ENCODE assay signal across 13 cellular contexts in genomic region chr15:68316061-68316804, GRCh38. TPM values are rescaled to one million over a fixed set of nuclear protein-coding genes. Genes with fewer than 3 reads are reported as not detected.
DNase-seq lines count a peak whose midpoint lies in the region; ATAC-seq, FAIRE-seq and TF ChIP-seq lines count a peak whose summit lies in the region.
"Had no signal": no experiment of that assay in that cellular context is flagged by ENCODE, and none has a peak within 500 bp of the region (broad histone marks: within the 10 kb centered on the region; RNA-seq: fewer than 3 reads in every experiment).

No MANE protein-coding gene starts in this region.

- peaks cover 11% of the 10 kb centered on the region for H3K4me1 Mint-ChIP-seq in activated CD4-positive, alpha-beta T cell treated with anti-CD3 and anti-CD28 coated beads, Interleukin-2, amount 10 ng/mL, durations not matched to agents 7 days and 5 days
- H3K4me1 Mint-ChIP-seq: B cell; stimulated activated naive B cell treated with anti-CD40 and anti-IgM and Interleukin-4, amounts not matched to agents 10 μg/mL and 1 μg/mL and 100 μg/mL, for 72 hours had no signal

- H3K9ac ChIP-seq in NT2/D1 (ENCODE audit: insufficient read length, low read depth) (peak overlapping the region; percentile 72), endothelial cell of umbilical vein (replicated peaks; ENCODE audit: extremely low read depth, insufficient read depth, low read length) (no peak overlapping the region)

- FAIRE-seq in endothelial cell of umbilical vein (lab: Jason Lieb, UNC), result no peak
- FAIRE-seq: pancreas had no signal

- H3K36me3 ChIP-seq in NT2/D1 (ENCODE audit: insufficient read depth, insufficient read length, low read length) (peaks cover 14% of the 10 kb centered on the region), endothelial cell of umbilical vein (ENCODE audit: control insufficient read depth in 2 of 2, extremely low read depth in 1 of 2, insufficient read depth in 2 of 2, low read length in 2 of 2) (no peaks in the 10 kb centered on the region)
- H3K36me3 ChIP-seq: pancreas had no signal

- no peak for ATAC-seq in HG03108 (IDR thresholded peaks at IDR 0.05; ENCODE audit: unreplicated experiment)
- ATAC-seq: pancreas; stimulated activated naive B cell treated with anti-CD40 and anti-IgM and Interleukin-4, amounts not matched to agents 10 μg/mL and 1 μg/mL and 100 μg/mL, for 72 hours had no signal

- peaks cover 29% of the 10 kb centered on the region for H3K4me1 ChIP-seq in NT2/D1 (ENCODE audit: insufficient read depth, insufficient read length)
- peaks cover 6% of the 10 kb centered on the region for H3K4me1 ChIP-seq in endothelial cell of umbilical vein (ENCODE audit: control insufficient read depth, extremely low read depth, insufficient read depth, low read length)
- H3K4me1 ChIP-seq: pancreas had no signal

- peak; percentile 19 to 60 for TF ChIP-seq CTCF in endothelial cell of umbilical vein (IDR thresholded peaks at IDR 0.05; ENCODE audit: extremely low read depth in 1 of 2, insufficient read depth in 1 of 2, low read depth in 1 of 2, low read length in 2 of 2)
- peak; percentile 49 for TF ChIP-seq CTCF in retinal pigment epithelial cell (conservative IDR thresholded peaks at IDR 0.05; ENCODE audit: low read depth, low read length)

- no peaks in the 10 kb centered on the region for H3K79me2 ChIP-seq in endothelial cell of umbilical vein (ENCODE audit: control insufficient read depth, insufficient read depth, low read length)

- TF ChIP-seq POLR2A in endothelial cell of umbilical vein (IDR thresholded peaks at IDR 0.05; ENCODE audit: low read depth, low read length), result no peak

- H3K4me3 Mint-ChIP-seq in activated CD4-positive, alpha-beta T cell treated with anti-CD3 and anti-CD28 coated beads, Interleukin-2, amount 10 ng/mL, durations not matched to agents 7 days and 5 days, result no peak overlapping the region
- H3K4me3 Mint-ChIP-seq: B cell; stimulated activated naive B cell treated with anti-CD40 and anti-IgM and Interleukin-4, amounts not matched to agents 10 μg/mL and 1 μg/mL and 100 μg/mL, for 72 hours had no signal

- H3K9me3 ChIP-seq in NT2/D1 (ENCODE audit: insufficient read depth, low read length) (no peaks in the 10 kb centered on the region), endothelial cell of umbilical vein (replicated peaks; ENCODE audit: control insufficient read depth, insufficient read depth, low read length) (no peaks in the 10 kb centered on the region)
- H3K9me3 ChIP-seq: MG63, pancreas had no signal

- H3K9me1 ChIP-seq in endothelial cell of umbilical vein (replicated peaks; ENCODE audit: control insufficient read depth, extremely low read depth, insufficient read depth, low read length), result no peaks in the 10 kb centered on the region

- H3K27ac ChIP-seq in endothelial cell of umbilical vein (ENCODE audit: insufficient read depth, low read depth, low read length), result no peak overlapping the region
- H3K27ac ChIP-seq: pancreas had no signal

- H3K9me3 Mint-ChIP-seq in activated CD4-positive, alpha-beta T cell treated with anti-CD3 and anti-CD28 coated beads, Interleukin-2, amount 10 ng/mL, durations not matched to agents 7 days and 5 days, result no peaks in the 10 kb centered on the region
- H3K9me3 Mint-ChIP-seq: stimulated activated naive B cell treated with anti-CD40 and anti-IgM and Interleukin-4, amounts not matched to agents 10 μg/mL and 1 μg/mL and 100 μg/mL, for 72 hours had no signal

- no peak overlapping the region for H2AFZ ChIP-seq in endothelial cell of umbilical vein (ENCODE audit: low read depth, low read length)

- no peak overlapping the region for H3K4me2 ChIP-seq in endothelial cell of umbilical vein (ENCODE audit: insufficient read depth, low read length)

- dilution Hi-C loops in endothelial cell of umbilical vein (cut with MboI; ENCODE audit: extremely low pct_ligation_motif_present, low sequenced_read_pairs), result no loop called here

- H4K20me1 ChIP-seq in endothelial cell of umbilical vein (replicated peaks; ENCODE audit: control insufficient read depth, extremely low read depth, insufficient read depth, low read length), result no peaks in the 10 kb centered on the region

- H3K27ac Mint-ChIP-seq in activated CD4-positive, alpha-beta T cell treated with anti-CD3 and anti-CD28 coated beads, Interleukin-2, amount 10 ng/mL, durations not matched to agents 7 days and 5 days, result peak overlapping the region; percentile 3
- H3K27ac Mint-ChIP-seq: B cell; stimulated activated naive B cell treated with anti-CD40 and anti-IgM and Interleukin-4, amounts not matched to agents 10 μg/mL and 1 μg/mL and 100 μg/mL, for 72 hours had no signal

- no peaks in the 10 kb centered on the region for H3K36me3 Mint-ChIP-seq in activated CD4-positive, alpha-beta T cell treated with anti-CD3 and anti-CD28 coated beads, Interleukin-2, amount 10 ng/mL, durations not matched to agents 7 days and 5 days (ENCODE audit: low read depth)
- H3K36me3 Mint-ChIP-seq: stimulated activated naive B cell treated with anti-CD40 and anti-IgM and Interleukin-4, amounts not matched to agents 10 μg/mL and 1 μg/mL and 100 μg/mL, for 72 hours had no signal

- DNase-seq in activated CD4-positive, alpha-beta T cell treated with anti-CD3 and anti-CD28 coated beads, Interleukin-2, amount 10 ng/mL, durations not matched to agents 7 days and 5 days, result no peak
- no peak for DNase-seq in activated CD4-positive, alpha-beta T cell treated with anti-CD3 and anti-CD28 coated beads, Interleukin-2, amount 50 U/mL, for 1 hour
- peak; percentile 27 for DNase-seq in NT2/D1 (ENCODE audit: low read depth, low spot score)
- DNase-seq in endothelial cell of umbilical vein (ENCODE audit: low read depth, low spot score), result peak; percentile 29
- no peak for DNase-seq in retinal pigment epithelial cell (ENCODE audit: low read depth)
- DNase-seq in activated gamma-delta T cell (lab: John Stamatoyannopoulos, UW), result no peak
- DNase-seq in medulla oblongata (ENCODE audit: extremely low spot score), result no peak
- DNase-seq: activated CD4-positive, CD25-positive, alpha-beta regulatory T cell; MG63; stimulated activated naive B cell treated with anti-CD40 and anti-IgM and Interleukin-4, amounts not matched to agents 10 μg/mL and 1 μg/mL and 100 μg/mL, for 72 hours had no signal

- no TSS peak for BruUV-seq in endothelial cell of umbilical vein (replicated peaks; lab: Mats Ljungman, UMichigan)

- POLR2A ChIA-PET in activated CD4-positive, alpha-beta T cell treated with anti-CD3 and anti-CD28 coated beads, Interleukin-2, amount 10 ng/mL, durations not matched to agents 7 days and 5 days (lab: Charles Lee), result no interaction called here
- POLR2A ChIA-PET in endothelial cell of umbilical vein (lab: Charles Lee), result interaction anchor here (0.7 kb wide), 1 partner anchor 34 kb away, joined by 3 read pairs; no protein-coding TSS in a partner anchor

- H3K27me3 Mint-ChIP-seq in activated CD4-positive, alpha-beta T cell treated with anti-CD3 and anti-CD28 coated beads, Interleukin-2, amount 10 ng/mL, durations not matched to agents 7 days and 5 days, result no peaks in the 10 kb centered on the region

- CTCF ChIA-PET in activated CD4-positive, alpha-beta T cell treated with anti-CD3 and anti-CD28 coated beads, Interleukin-2, amount 10 ng/mL, durations not matched to agents 7 days and 5 days (lab: Charles Lee), result interaction anchor here (0.5 to 1.7 kb wide), 5 partner anchors 9 to 923 kb away, joined by 4 to 6 read pairs (median 5); no protein-coding TSS in a partner anchor
- CTCF ChIA-PET in endothelial cell of umbilical vein (lab: Charles Lee), result interaction anchor here (0.6 to 2.9 kb wide), 22 partner anchors 10 to 609 kb away, joined by 3 to 26 read pairs (median 6); no protein-coding TSS in a partner anchor

- H3K4me3 ChIP-seq in NT2/D1 (ENCODE audit: insufficient read length, low read depth), result no peak overlapping the region
- H3K4me3 ChIP-seq in endothelial cell of umbilical vein (replicated peaks in 1 of 3; ENCODE audit: insufficient read depth in 1 of 3, low read depth in 1 of 3, low read length in 3 of 3), result no peak overlapping the region
- H3K4me3 ChIP-seq in retinal pigment epithelial cell (ENCODE audit: low read length), result no peak overlapping the region
- H3K4me3 ChIP-seq: MG63, pancreas had no signal

- no peaks in the 10 kb centered on the region for H3K27me3 ChIP-seq in NT2/D1 (ENCODE audit: insufficient read depth, insufficient read length)
- no peaks in the 10 kb centered on the region for H3K27me3 ChIP-seq in endothelial cell of umbilical vein (ENCODE audit: control insufficient read depth in 2 of 2, insufficient read depth in 2 of 2, low read length in 2 of 2)
- H3K27me3 ChIP-seq: MG63, pancreas had no signal

- intact Hi-C loops in endothelial cell of umbilical vein (cut with micrococcal nuclease), result loop anchor here (2.0 kb wide), 1 partner anchor 67 kb away; no protein-coding TSS in a partner anchor

TF ChIP-seq in endothelial cell of umbilical vein, 7 proteins besides CTCF, POLR2A, EP300 and RAD21:
- no peak for TF ChIP-seq MYC (IDR thresholded peaks at IDR 0.05; ENCODE audit: low read depth, low read length)
- TF ChIP-seq GATA2 (IDR thresholded peaks at IDR 0.05; ENCODE audit: insufficient read depth, insufficient read length, low read depth, low read length), result no peak
- no peak for TF ChIP-seq POLR2AphosphoS5 (IDR thresholded peaks at IDR 0.05; ENCODE audit: insufficient read depth, low read depth, low read length)
- no peak for TF ChIP-seq JUN (IDR thresholded peaks at IDR 0.05; ENCODE audit: borderline replicate concordance, insufficient read depth, insufficient read length, low read depth)
- TF ChIP-seq MAX (IDR thresholded peaks at IDR 0.05; ENCODE audit: insufficient read depth, insufficient read length), result no peak
- no peak for TF ChIP-seq FOS (IDR thresholded peaks at IDR 0.05; ENCODE audit: borderline replicate concordance, insufficient read depth, low read length)
- TF ChIP-seq EZH2 (IDR thresholded peaks at IDR 0.05; ENCODE audit: borderline replicate concordance, low read depth, low read length, severe bottlenecking), result no peak

RNA-seq across cellular contexts. Expression of gene FEM1B, which starts 38.7 kb away (rescaled TPM):
- 10 to 100 TPM; 51.7 to 66.3 TPM for total RNA-seq in activated CD4-positive, alpha-beta T cell treated with anti-CD3 and anti-CD28 coated beads, Interleukin-2, amount 10 ng/mL, durations not matched to agents 7 days and 5 days
- total RNA-seq in endothelial cell of umbilical vein, result 33.2 TPM in 2 replicates
- 11.1 and 16.3 TPM in 2 replicates for polyA plus RNA-seq in endothelial cell of umbilical vein
- polyA plus RNA-seq in endothelial cell of umbilical vein (2011; cell fraction: cytosol; rRNA removed), result 10.0 and 15.6 TPM in 2 replicates
- polyA plus RNA-seq in endothelial cell of umbilical vein (2011; cell fraction: nucleus; rRNA removed), result 13.9 and 17.7 TPM in 2 replicates
- polyA plus RNA-seq in endothelial cell of umbilical vein (2012), result 12.7 and 17.6 TPM in 2 replicates
- polyA minus RNA-seq in endothelial cell of umbilical vein, result 133 and 162 TPM in 2 replicates
- polyA minus RNA-seq in endothelial cell of umbilical vein (2011; cell fraction: cytosol; rRNA and poly(A)+ RNA removed), result 122 TPM
- 47.7 and 81.6 TPM in 2 replicates for polyA minus RNA-seq in endothelial cell of umbilical vein (2011; cell fraction: nucleus; rRNA and poly(A)+ RNA removed)

Comparison
In these comparisons a context has a peak if more than half of its experiments do, and no peak if none do; other contexts are left out.
1. DNase-seq: peak in NT2/D1 (single experiment) and endothelial cell of umbilical vein (single experiment); none in activated CD4-positive, alpha-beta T cell treated with anti-CD3 and anti-CD28 coated beads, Interleukin-2, amount 10 ng/mL, durations not matched to agents 7 days and 5 days (single experiment), activated CD4-positive, alpha-beta T cell treated with anti-CD3 and anti-CD28 coated beads, Interleukin-2, amount 50 U/mL, for 1 hour (single experiment), retinal pigment epithelial cell (single experiment), activated gamma-delta T cell (single experiment) and medulla oblongata (single experiment).